In genomic region chr11:65471410-65471762, GRCh38 we compare ENCODE assay signal across 8 cellular contexts. TPM values are rescaled to one million over a fixed set of nuclear protein-coding genes. Genes with fewer than 3 reads are reported as not detected.
DNase-seq lines count a peak whose midpoint lies in the region; ATAC-seq, FAIRE-seq and TF ChIP-seq lines count a peak whose summit lies in the region.

No MANE protein-coding gene starts in this region.

- H3K27me3 ChIP-seq in Caco-2 (replicated peaks; ENCODE audit: control insufficient read depth, insufficient read depth, low read length) (no peaks in the 10 kb centered on the region), HCT116 (ENCODE audit: insufficient read depth, low read length) (no peaks in the 10 kb centered on the region), SU-DHL-6 (ENCODE audit: low read length) (no peaks in the 10 kb centered on the region), H1 (replicated peaks in 1 of 4; ENCODE audit: control insufficient read depth in 3 of 4, extremely low read depth in 1 of 4, insufficient read depth in 3 of 4, low read length in 3 of 4) (no peaks in the 10 kb centered on the region; a peak in 1 of 7 replicates)

- H3K9ac ChIP-seq in HCT116 (ENCODE audit: low read length) (peak overlapping the region; percentile 65), SU-DHL-6 (ENCODE audit: low read length) (no peak overlapping the region; the same call in 1 of the 2 replicates), H1 (replicated peaks in 1 of 4; ENCODE audit: extremely low read depth in 1 of 4, low read depth in 3 of 4, low read length in 3 of 4) (no peak overlapping the region)

- no peak overlapping the region for H2BK12ac ChIP-seq in H1 (ENCODE audit: low read depth, low read length)

- H3K9me3 ChIP-seq in Caco-2 (no peaks in the 10 kb centered on the region), HCT116 (ENCODE audit: control insufficient read depth in 1 of 2, insufficient read depth in 1 of 2, low read depth in 1 of 2, low read length in 2 of 2) (no peaks in the 10 kb centered on the region), SU-DHL-6 (ENCODE audit: insufficient read depth, low read length) (no peaks in the 10 kb centered on the region), H1 (ENCODE audit: insufficient read depth in 2 of 2, low read depth in 1 of 2, low read length in 1 of 2) (no peaks in the 10 kb centered on the region), mucosa of descending colon (no peaks in the 10 kb centered on the region)

- no peak overlapping the region for H2BK5ac ChIP-seq in H1 (ENCODE audit: low read depth, low read length)

- H2AFZ ChIP-seq in HCT116 (ENCODE audit: low read depth, low read length, poor library complexity, severe bottlenecking) (no peak overlapping the region), SU-DHL-6 (ENCODE audit: low read depth, low read length, severe bottlenecking) (no peak overlapping the region), H1 (ENCODE audit: low read length) (no peak overlapping the region)

- H3K79me2 ChIP-seq in HCT116 (ENCODE audit: insufficient read depth, low read length), result peaks cover 33% of the 10 kb centered on the region
- no peaks in the 10 kb centered on the region for H3K79me2 ChIP-seq in SU-DHL-6 (ENCODE audit: insufficient read depth, low read length)
- H3K79me2 ChIP-seq in H1 (ENCODE audit: control insufficient read depth in 1 of 2, insufficient read depth in 2 of 2, low read length in 2 of 2), result 0 out of 4 replicates have a peak, but pooled peaks cover 0 to 2% of the 10 kb centered on the region in 2 experiments

- H3K4me1 ChIP-seq in Caco-2, result peaks cover 35% of the 10 kb centered on the region
- H3K4me1 ChIP-seq in HCT116 (ENCODE audit: control insufficient read depth in 1 of 2, insufficient read depth in 2 of 2, low read length in 2 of 2), result peaks cover 65 to 81% of the 10 kb centered on the region in 2 experiments
- no peaks in the 10 kb centered on the region for H3K4me1 ChIP-seq in H1 (replicated peaks in 1 of 4; ENCODE audit: control insufficient read depth in 3 of 4, insufficient read depth in 4 of 4, low read length in 3 of 4)
- peaks cover 48% of the 10 kb centered on the region for H3K4me1 ChIP-seq in mucosa of descending colon (ENCODE audit: low read depth)
- no peaks in the 10 kb centered on the region for H3K4me1 ChIP-seq in urinary bladder (ENCODE audit: insufficient read depth)

- no peak overlapping the region for H4K8ac ChIP-seq in H1 (ENCODE audit: extremely low read depth, insufficient read depth, low read length)

- no peak overlapping the region for H2BK15ac ChIP-seq in H1 (ENCODE audit: low read length)

- no peak overlapping the region for H3K56ac ChIP-seq in H1 (replicated peaks; ENCODE audit: insufficient read length, low read depth, low read length)

- TF ChIP-seq RAD21 in HCT116 (IDR thresholded peaks at IDR 0.05; ENCODE audit: low read depth), result no peak
- peak; percentile 63 to 70 for TF ChIP-seq RAD21 in H1 (IDR thresholded peaks at IDR 0.05 in 1 of 2, conservative IDR thresholded peaks at IDR 0.05 in 1 of 2; ENCODE audit: low read depth in 2 of 2, low read length in 2 of 2)

- no peaks in the 10 kb centered on the region for H3K23me2 ChIP-seq in H1 (ENCODE audit: low read depth, low read length)

- FAIRE-seq in H1 (lab: Jason Lieb, UNC), result no peak

- H3K4me3 ChIP-seq in Caco-2 (ENCODE audit: low read depth, low read length) (no peak overlapping the region), HCT116 (replicated peaks in 1 of 2; ENCODE audit: low read depth in 1 of 2, low read length in 2 of 2) (peak overlapping the region in 1 of 2 experiments; percentile 31; a peak in 2 of 4 replicates), SU-DHL-6 (ENCODE audit: insufficient read depth, low read length, poor library complexity, severe bottlenecking) (no peak overlapping the region), H1 (ENCODE audit: extremely low read depth in 1 of 4, insufficient read depth in 2 of 4, low read depth in 3 of 4, low read length in 4 of 4) (no peak overlapping the region), mucosa of descending colon (no peak overlapping the region), urinary bladder (ENCODE audit: low read depth, low read length) (no peak overlapping the region)

- H4K5ac ChIP-seq in H1 (ENCODE audit: insufficient read length, low read depth, low read length), result no peak overlapping the region

- no peak overlapping the region for H4K91ac ChIP-seq in H1 (replicated peaks; ENCODE audit: insufficient read length, low read length)

- H3K9me2 ChIP-seq in HCT116 (ENCODE audit: insufficient read depth) (no peaks in the 10 kb centered on the region), SU-DHL-6 (replicated peaks; ENCODE audit: insufficient read depth, low read length) (no peaks in the 10 kb centered on the region)

- no peak for TF ChIP-seq EP300 in H1 (IDR thresholded peaks at IDR 0.05; ENCODE audit: borderline replicate concordance in 1 of 2, low read depth in 2 of 2, low read length in 2 of 2)

- peak; percentile 83 to 85 for DNase-seq in Caco-2
- no peak for DNase-seq in HCT116 (ENCODE audit: low read depth, low spot score)
- DNase-seq in H1 (ENCODE audit: low read depth in 1 of 2, low spot score in 2 of 2), result peak in 1 of 2 experiments; percentile 66
- peak; percentile 74 to 83 (median 75) for DNase-seq in mucosa of descending colon

- peaks cover 7% of the 10 kb centered on the region for H3K4me1 Mint-ChIP-seq in Caco-2 (ENCODE audit: low read depth, unreplicated experiment)

- H3F3A ChIP-seq in SU-DHL-6 (ENCODE audit: insufficient read depth), result peaks cover 16% of the 10 kb centered on the region

- H2BK120ac ChIP-seq in H1 (replicated peaks; ENCODE audit: low read depth, low read length), result no peak overlapping the region

- H3K36me3 Mint-ChIP-seq in Caco-2 (ENCODE audit: insufficient read depth, unreplicated experiment), result peaks cover 17% of the 10 kb centered on the region

- no peaks in the 10 kb centered on the region for H3K27me3 Mint-ChIP-seq in Caco-2 (ENCODE audit: insufficient read depth, unreplicated experiment)

- no peak overlapping the region for H3K23ac ChIP-seq in H1 (ENCODE audit: insufficient read length)

- peak overlapping the region; percentile 56 for H3K4me3 Mint-ChIP-seq in Caco-2 (ENCODE audit: unreplicated experiment)

- H4K20me1 ChIP-seq in HCT116 (ENCODE audit: insufficient read depth) (no peaks in the 10 kb centered on the region), SU-DHL-6 (ENCODE audit: low read depth, low read length) (no peaks in the 10 kb centered on the region), H1 (replicated peaks in 1 of 2; ENCODE audit: control insufficient read depth in 1 of 2, insufficient read depth in 2 of 2, low read length in 2 of 2) (no peaks in the 10 kb centered on the region)

- no peak overlapping the region for H3K4ac ChIP-seq in H1 (replicated peaks; ENCODE audit: insufficient read length, low read depth, low read length)

- RAD21 ChIA-PET in HCT116 (lab: Charles Lee; ENCODE audit: low non-redundant PET in 1 of 2, low total read pairs in 2 of 2, uncharacterized antibody in 2 of 2, unreplicated experiment in 2 of 2), result interaction anchor here (0.9 to 1.8 kb wide), 5 partner anchors 25 to 37 kb away, joined by 3 to 27 read pairs (median 4); partner anchors contain the start of gene MALAT1 (in 1 of the 2)

- peak overlapping the region; percentile 43 for H3K18ac ChIP-seq in H1 (ENCODE audit: extremely low read depth, low read length)

- no peak overlapping the region for H3K14ac ChIP-seq in H1 (ENCODE audit: insufficient read length)

- ATAC-seq in HCT116, result peak; percentile 73
- peak; percentile 57 for ATAC-seq in mucosa of descending colon
- no peak for ATAC-seq in GM21576 (IDR thresholded peaks at IDR 0.05; ENCODE audit: unreplicated experiment)
- ATAC-seq in HG02642 (IDR thresholded peaks at IDR 0.05; ENCODE audit: poor library complexity, unreplicated experiment), result no peak

- H2AK5ac ChIP-seq in H1 (ENCODE audit: low read depth, low read length), result no peak overlapping the region

- POLR2A ChIA-PET in Caco-2 (lab: Charles Lee) (interaction anchor here (0.6 to 4.1 kb wide), 15 partner anchors 16 to 197 kb away, joined by 3 to 101 read pairs (median 6); partner anchors contain the start of genes MALAT1, NEAT1 and SCYL1), HCT116 (lab: Charles Lee) (interaction anchor here (0.8 to 15.6 kb wide), 11 partner anchors 8 to 89 kb away, joined by 3 to 1499 read pairs (median 6); partner anchors contain the start of genes MALAT1 and NEAT1), H1 (lab: Charles Lee; ENCODE audit: partially characterized antibody) (interaction anchor here (0.6 to 26.0 kb wide), 7 partner anchors 8 to 582 kb away, joined by 3 to 1447 read pairs (median 3); partner anchors contain the start of genes MALAT1 and NEAT1)

- WGBS in H1 (ENCODE audit: extremely low coverage in 1 of 2, insufficient coverage in 1 of 2, insufficient read length in 1 of 2, insufficient replicate concordance in 2 of 2, low coverage in 1 of 2, low lambda C conversion rate in 2 of 2, missing lambda C conversion rate in 1 of 2), 2 experiments, result 61% methylated on average over 4 of the region's 4 CpGs; no CpG with 5 or more reads in 1 of the 2 experiments
- WGBS in urinary bladder, result 12% methylated on average over 4 of the region's 4 CpGs

- H3K79me1 ChIP-seq in H1 (ENCODE audit: low read depth, low read length), result no peaks in the 10 kb centered on the region

- H3K27ac ChIP-seq in HCT116 (ENCODE audit: low read depth, low read length) (peak overlapping the region; percentile 97), SU-DHL-6 (ENCODE audit: low read depth, low read length) (no peak overlapping the region), H1 (ENCODE audit: low read depth, low read length) (no peak overlapping the region), urinary bladder (ENCODE audit: low read depth) (peak overlapping the region; percentile 90)

- no peak overlapping the region for H2BK20ac ChIP-seq in H1 (ENCODE audit: low read length)

- BruUV-seq in Caco-2 (replicated peaks; lab: Mats Ljungman, UMichigan) (no TSS peak), HCT116 (replicated peaks; lab: Mats Ljungman, UMichigan) (no TSS peak)

- H3K4me2 ChIP-seq in HCT116 (ENCODE audit: low read length), result peak overlapping the region; percentile 73
- no peak overlapping the region for H3K4me2 ChIP-seq in SU-DHL-6 (ENCODE audit: low read depth, low read length, poor library complexity, severe bottlenecking)
- no peak overlapping the region for H3K4me2 ChIP-seq in H1 (ENCODE audit: insufficient read depth in 1 of 2, low read depth in 2 of 2, low read length in 2 of 2)

- peak; percentile 72 to 81 for TF ChIP-seq CTCF in Caco-2 (IDR thresholded peaks at IDR 0.05; ENCODE audit: insufficient read depth in 1 of 2, low read depth in 1 of 2, low read length in 1 of 2, severe bottlenecking in 1 of 2, unreplicated experiment in 1 of 2)
- TF ChIP-seq CTCF in HCT116 (IDR thresholded peaks at IDR 0.05 in 2 of 3, conservative IDR thresholded peaks at IDR 0.05 in 1 of 3; ENCODE audit: borderline replicate concordance in 1 of 3, insufficient read depth in 1 of 3, low read depth in 2 of 3, low read length in 2 of 3), result peak in 2 of 3 experiments; percentile 64 to 69; a peak in 4 of 6 replicates
- TF ChIP-seq CTCF in SU-DHL-6 (IDR thresholded peaks at IDR 0.05; ENCODE audit: insufficient read depth, low read length, poor library complexity, severe bottlenecking), result peak; percentile 27
- TF ChIP-seq CTCF in H1 (IDR thresholded peaks at IDR 0.05; ENCODE audit: control extremely low read depth in 1 of 3, insufficient read depth in 1 of 3, low read depth in 1 of 3, low read length in 3 of 3), result peak; percentile 45 to 69 (median 63); a peak in 3 of 4 replicates
- peak; percentile 48 for TF ChIP-seq CTCF in mucosa of descending colon (IDR thresholded peaks at IDR 0.05)

- CTCF ChIA-PET in Caco-2 (lab: Charles Lee) (interaction anchor here (0.6 to 2.7 kb wide), 12 partner anchors 16 to 101 kb away, joined by 3 to 52 read pairs (median 7); partner anchors contain the start of genes FAM89B and MALAT1), HCT116 (lab: Charles Lee) (interaction anchor here (0.6 to 3.0 kb wide), 19 partner anchors 8 to 90 kb away, joined by 3 to 31 read pairs (median 5); partner anchors contain the start of gene SCYL1), H1 (lab: Charles Lee; ENCODE audit: partially characterized antibody) (interaction anchor here (0.6 to 26.0 kb wide), 17 partner anchors 8 to 737 kb away, joined by 3 to 809 read pairs (median 7); partner anchors contain the start of genes FRMD8, MALAT1, NEAT1 and SCYL1)

- no peak for TF ChIP-seq POLR2A in HCT116 (IDR thresholded peaks at IDR 0.05; ENCODE audit: borderline replicate concordance, extremely low read depth, insufficient read depth, insufficient read length)
- TF ChIP-seq POLR2A in H1 (IDR thresholded peaks at IDR 0.05; ENCODE audit: control extremely low read depth in 1 of 2, low read depth in 2 of 2, low read length in 2 of 2), result no peak

- intact Hi-C loops in Caco-2 (cut with micrococcal nuclease; ENCODE audit: unreplicated experiment), result loop anchor here (1.0 kb wide), 1 partner anchor 39 kb away; no protein-coding TSS in a partner anchor
- intact Hi-C loops in HCT116 (cut with micrococcal nuclease), result no loop called here
- intact Hi-C loops in mucosa of descending colon (cut with DNase I, micrococcal nuclease), result loop anchor here in 1 of 2 donors (5.0 kb wide), 1 partner anchor 36 kb away; no protein-coding TSS in a partner anchor

- H3K9me3 Mint-ChIP-seq in Caco-2 (ENCODE audit: unreplicated experiment), result no peaks in the 10 kb centered on the region

- H3K36me3 ChIP-seq in Caco-2 (ENCODE audit: control insufficient read depth, insufficient read depth, low read length) (no peaks in the 10 kb centered on the region), HCT116 (ENCODE audit: control insufficient read depth in 1 of 2, insufficient read depth in 2 of 2, low read length in 2 of 2) (no peaks in the 10 kb centered on the region), SU-DHL-6 (ENCODE audit: low read length) (no peaks in the 10 kb centered on the region), H1 (ENCODE audit: control insufficient read depth in 2 of 4, insufficient read depth in 4 of 4, low read length in 3 of 4) (no peaks in the 10 kb centered on the region), mucosa of descending colon (ENCODE audit: low read depth) (no peaks in the 10 kb centered on the region), urinary bladder (ENCODE audit: insufficient read depth) (no peaks in the 10 kb centered on the region)

- H3K27ac Mint-ChIP-seq in Caco-2 (ENCODE audit: unreplicated experiment), result peak overlapping the region; percentile 96

RNA-seq across cellular contexts. Expression of gene MALAT1, which starts 27.5 kb away (rescaled TPM):
- total RNA-seq in Caco-2 (2022) (4,797 and 4,914 TPM in 2 replicates), HCT116 (2021; ENCODE audit: unreplicated experiment) (6,000 TPM), mucosa of descending colon (over 10,000 TPM; 10,779 to 14,350 (median 11,224) TPM), urinary bladder (27,753 TPM)
- 380 and 423 TPM in 2 replicates for polyA plus RNA-seq in HCT116 (2012)
- total RNA-seq in H1 (2021; fragmentation: NEBNext Ultra II Directional; extraction: Animal tissue kit (Norgen Biotek cat#: 25700)), result 911 and 984 TPM in 2 replicates
- polyA plus RNA-seq in H1 (2011; rRNA removed) (115 and 138 TPM in 2 replicates), urinary bladder (141 TPM)
- 212 TPM for polyA plus RNA-seq in H1 (2011; cell fraction: cytosol; rRNA removed)
- polyA plus RNA-seq in H1 (2011; cell fraction: nucleus; rRNA removed), result 619 TPM
- polyA plus RNA-seq in H1 (2012, experiment 1 of 2), result 175 to 282 TPM (median 222 TPM) in 4 replicates
- polyA plus RNA-seq in H1 (2012, experiment 2 of 2), result 15.8 TPM
- polyA plus RNA-seq in H1 (2013, experiment 1 of 2), result 300 TPM
- polyA plus RNA-seq in H1 (2013, experiment 2 of 2), result 230 TPM
- 1,379 and 1,792 TPM in 2 replicates for polyA minus RNA-seq in H1 (2011; rRNA and poly(A)+ RNA removed)
- polyA minus RNA-seq in H1 (2011; cell fraction: cytosol; rRNA and poly(A)+ RNA removed), result 1,548 TPM
- 4,417 TPM for polyA minus RNA-seq in H1 (2011; cell fraction: nucleus; rRNA and poly(A)+ RNA removed)

RNA-seq across cellular contexts. Expression of gene NEAT1, which starts 48.8 kb away (rescaled TPM):
- 235 and 254 TPM in 2 replicates for total RNA-seq in Caco-2 (2022)
- total RNA-seq in HCT116 (2021; ENCODE audit: unreplicated experiment), result 564 TPM
- polyA plus RNA-seq in HCT116 (2012), result 181 and 274 TPM in 2 replicates
- 10.4 and 10.7 TPM in 2 replicates for total RNA-seq in H1 (2021; fragmentation: NEBNext Ultra II Directional; extraction: Animal tissue kit (Norgen Biotek cat#: 25700))
- polyA plus RNA-seq in H1 (2011; rRNA removed), result 1.6 and 2.4 TPM in 2 replicates
- polyA plus RNA-seq in H1 (2011; cell fraction: cytosol; rRNA removed), result 5.7 TPM
- polyA plus RNA-seq in H1 (2011; cell fraction: nucleus; rRNA removed), result 5.7 TPM
- 16.2 to 22.8 TPM (median 18.4 TPM) in 4 replicates for polyA plus RNA-seq in H1 (2012, experiment 1 of 2)
- 1.4 TPM for polyA plus RNA-seq in H1 (2012, experiment 2 of 2)
- polyA plus RNA-seq in H1 (2013, experiment 1 of 2), result 3.0 TPM
- polyA plus RNA-seq in H1 (2013, experiment 2 of 2), result 2.6 TPM
- polyA minus RNA-seq in H1 (2011; rRNA and poly(A)+ RNA removed), result 11.4 and 18.7 TPM in 2 replicates
- 5.7 TPM for polyA minus RNA-seq in H1 (2011; cell fraction: cytosol; rRNA and poly(A)+ RNA removed)
- 23.0 TPM for polyA minus RNA-seq in H1 (2011; cell fraction: nucleus; rRNA and poly(A)+ RNA removed)
- total RNA-seq in mucosa of descending colon, result 1,000 to 10,000 TPM; 1,133 to 1,409 (median 1,237) TPM
- 104 TPM for total RNA-seq in urinary bladder
- polyA plus RNA-seq in urinary bladder, result 450 TPM

RNA-seq across cellular contexts. Expression of gene SCYL1, which starts 53.5 kb away (rescaled TPM):
- 123 and 124 TPM in 2 replicates for total RNA-seq in Caco-2 (2022)
- total RNA-seq in HCT116 (2021; ENCODE audit: unreplicated experiment), result 104 TPM
- polyA plus RNA-seq in HCT116 (2012), result 82.4 and 84.4 TPM in 2 replicates
- total RNA-seq in H1 (2021; fragmentation: NEBNext Ultra II Directional; extraction: Animal tissue kit (Norgen Biotek cat#: 25700)), result 59.4 and 59.8 TPM in 2 replicates
- polyA plus RNA-seq in H1 (2011; rRNA removed), result 77.7 and 111 TPM in 2 replicates
- polyA plus RNA-seq in H1 (2011; cell fraction: cytosol; rRNA removed), result 81.5 TPM
- 125 TPM for polyA plus RNA-seq in H1 (2011; cell fraction: nucleus; rRNA removed)
- 25.2 to 54.4 TPM (median 48.4 TPM) in 4 replicates for polyA plus RNA-seq in H1 (2012, experiment 1 of 2)
- polyA plus RNA-seq in H1 (2012, experiment 2 of 2), result 47.9 TPM
- polyA plus RNA-seq in H1 (2013, experiment 1 of 2), result 44.5 TPM
- polyA plus RNA-seq in H1 (2013, experiment 2 of 2), result 50.1 TPM
- polyA minus RNA-seq in H1 (2011; rRNA and poly(A)+ RNA removed), result 40.4 and 48.7 TPM in 2 replicates
- 40.9 TPM for polyA minus RNA-seq in H1 (2011; cell fraction: cytosol; rRNA and poly(A)+ RNA removed)
- polyA minus RNA-seq in H1 (2011; cell fraction: nucleus; rRNA and poly(A)+ RNA removed), result 32.2 TPM
- 10 to 100 TPM; 60.1 to 77.4 (median 60.3) TPM for total RNA-seq in mucosa of descending colon
- 43.4 TPM for total RNA-seq in urinary bladder
- 82.0 TPM for polyA plus RNA-seq in urinary bladder

Comparison
In these comparisons a context has a peak if more than half of its experiments do, and no peak if none do; other contexts are left out.
1. ATAC-seq: peak in HCT116 (single experiment) and mucosa of descending colon (single experiment); none in GM21576 (single experiment) and HG02642 (single experiment).
2. H3K27ac ChIP-seq: peak in HCT116 (single experiment) and urinary bladder (single experiment); none in SU-DHL-6 (single experiment) and H1 (single experiment).
3. Peak in every context shown above with its lines, with median percentiles within 50 percentile points of each other: CTCF ChIP-seq.